ENCODE assay signal across 18 cellular contexts in genomic region chr2:71336802-71337201, GRCh38. TPM values are rescaled to one million over a fixed set of nuclear protein-coding genes. Genes with fewer than 3 reads are reported as not detected.
DNase-seq lines count a peak whose midpoint lies in the region; ATAC-seq and TF ChIP-seq lines count a peak whose summit lies in the region.
"Had no signal": no experiment of that assay in that cellular context is flagged by ENCODE, and none has a peak within 500 bp of the region (broad histone marks: within the 10 kb centered on the region; RNA-seq: fewer than 3 reads in every experiment).

No MANE protein-coding gene starts in this region.

- no peak overlapping the region for H4K91ac ChIP-seq in trophoblast cell (ENCODE audit: low read depth, low read length)

- no peak overlapping the region for H2BK12ac ChIP-seq in trophoblast cell (ENCODE audit: low read length)

- peaks cover 38% of the 10 kb centered on the region for H3K4me1 Mint-ChIP-seq in activated CD4-positive, alpha-beta T cell treated with anti-CD3 and anti-CD28 coated beads, Interleukin-2, amount 10 ng/mL, durations not matched to agents 24 days and 14 days

- H2AFZ ChIP-seq in DND-41 (ENCODE audit: low read depth, low read length) (no peak overlapping the region), fibroblast of lung (ENCODE audit: low read length) (no peak overlapping the region), trophoblast cell (ENCODE audit: insufficient read depth, low read length, poor library complexity) (no peak overlapping the region)

- no peaks in the 10 kb centered on the region for H3K9me3 Mint-ChIP-seq in activated CD4-positive, alpha-beta T cell treated with anti-CD3 and anti-CD28 coated beads, Interleukin-2, amount 10 ng/mL, durations not matched to agents 24 days and 14 days
- H3K9me3 Mint-ChIP-seq: IgD-negative memory B cell, nephron had no signal

- POLR2A ChIA-PET in RWPE1 (lab: Yijun Ruan, JAX; ENCODE audit: low non-redundant PET), result no interaction called here

- H3K9me3 ChIP-seq in DND-41 (ENCODE audit: insufficient read depth, low read length, severe bottlenecking) (no peaks in the 10 kb centered on the region), fibroblast of lung (ENCODE audit: control insufficient read depth, insufficient read depth, low read depth, low read length) (no peaks in the 10 kb centered on the region), trophoblast cell (ENCODE audit: insufficient read depth, low read depth, low read length) (no peaks in the 10 kb centered on the region)
- H3K9me3 ChIP-seq: heart right ventricle, sigmoid colon, SK-N-SH, stomach had no signal

- H3K79me1 ChIP-seq in trophoblast cell (ENCODE audit: low read length), result peaks cover 5% of the 10 kb centered on the region

- ATAC-seq in DND-41 (ENCODE audit: insufficient read depth, low read depth), result no peak
- ATAC-seq: left colon had no signal

- H4K8ac ChIP-seq in trophoblast cell (ENCODE audit: low read depth, low read length), result no peak overlapping the region

- peaks cover 34% of the 10 kb centered on the region for H3K36me3 Mint-ChIP-seq in activated CD4-positive, alpha-beta T cell treated with anti-CD3 and anti-CD28 coated beads, Interleukin-2, amount 10 ng/mL, durations not matched to agents 24 days and 14 days (ENCODE audit: low read depth)

- no peak overlapping the region for H3K27ac ChIP-seq in DND-41 (ENCODE audit: low read length)
- no peak overlapping the region for H3K27ac ChIP-seq in fibroblast of lung (ENCODE audit: insufficient read depth, low read length)
- no peak overlapping the region for H3K27ac ChIP-seq in trophoblast cell (ENCODE audit: low read depth, low read length)
- H3K27ac ChIP-seq in RWPE1, result no peak overlapping the region
- H3K27ac ChIP-seq: heart right ventricle had no signal

- no peak overlapping the region for H4K12ac ChIP-seq in trophoblast cell (ENCODE audit: low read depth, low read length)

- intact Hi-C loops in activated CD4-positive, alpha-beta T cell treated with anti-CD3 and anti-CD28 coated beads, Interleukin-2, amount 10 ng/mL, durations not matched to agents 24 days and 14 days (cut with micrococcal nuclease), result no loop called here

- peaks cover 34% of the 10 kb centered on the region for H3K36me3 ChIP-seq in DND-41 (ENCODE audit: insufficient read depth, low read length)
- H3K36me3 ChIP-seq in fibroblast of lung (ENCODE audit: control insufficient read depth, insufficient read depth, low read length), result no peaks in the 10 kb centered on the region
- peaks cover 0 to 6% of the 10 kb centered on the region in 2 experiments for H3K36me3 ChIP-seq in trophoblast cell (ENCODE audit: control insufficient read depth in 1 of 2, insufficient read depth in 2 of 2, low read length in 2 of 2)

- no peak overlapping the region for H3K14ac ChIP-seq in trophoblast cell (ENCODE audit: low read length)

- H3K4me2 ChIP-seq in DND-41 (ENCODE audit: insufficient read depth, low read length) (peak overlapping the region; percentile 24), fibroblast of lung (ENCODE audit: extremely low read depth, insufficient read depth, low read length) (no peak overlapping the region), trophoblast cell (ENCODE audit: low read length) (no peak overlapping the region)
- H3K4me2 ChIP-seq: SK-N-SH had no signal

- no peaks in the 10 kb centered on the region for H3K27me3 Mint-ChIP-seq in activated CD4-positive, alpha-beta T cell treated with anti-CD3 and anti-CD28 coated beads, Interleukin-2, amount 10 ng/mL, durations not matched to agents 24 days and 14 days
- H3K27me3 Mint-ChIP-seq: IgD-negative memory B cell had no signal

- no peak overlapping the region for H2AK5ac ChIP-seq in trophoblast cell (ENCODE audit: low read length)

- DNase-seq in DND-41 (no peak), NCI-H226 (peak; percentile 3), fibroblast of lung (ENCODE audit: low read depth in 2 of 2) (peak; percentile 57 to 60), trophoblast cell (peak in 1 of 2 donors; percentile 8), RWPE1 (ENCODE audit: low spot score) (no peak), RKO (ENCODE audit: low spot score) (no peak), NCI-H2107 treated with DMSO at 0.1 percent for 48 hours (lab: John Stamatoyannopoulos, UW; ENCODE audit: unreplicated experiment) (no peak)
- DNase-seq in activated CD4-positive, alpha-beta T cell treated with anti-CD3 and anti-CD28 coated beads, Interleukin-2, amount 10 ng/mL, durations not matched to agents 24 days and 14 days, result no peak
- DNase-seq: COR-L47; effector CD4-positive, alpha-beta T cell; heart right ventricle; left colon; NCI-H1930; sigmoid colon; SK-N-SH; stomach had no signal

- H3K9ac ChIP-seq in DND-41 (ENCODE audit: low read depth, low read length), result no peak overlapping the region
- no peak overlapping the region for H3K9ac ChIP-seq in fibroblast of lung (ENCODE audit: insufficient read depth, low read length)
- H3K9ac ChIP-seq in trophoblast cell (ENCODE audit: low read length), result no peak overlapping the region
- H3K9ac ChIP-seq: SK-N-SH had no signal

- TF ChIP-seq CTCF in DND-41 (IDR thresholded peaks at IDR 0.05; ENCODE audit: borderline replicate concordance, extremely low read depth, low read length, poor library complexity, severe bottlenecking), result no peak
- no peak for TF ChIP-seq CTCF in fibroblast of lung (conservative IDR thresholded peaks at IDR 0.05 in 1 of 2, IDR thresholded peaks at IDR 0.05 in 1 of 2; ENCODE audit: low read depth in 1 of 2, low read length in 2 of 2)
- TF ChIP-seq CTCF in RWPE1 (conservative IDR thresholded peaks at IDR 0.05; ENCODE audit: low read depth), result no peak

- H3K4ac ChIP-seq in trophoblast cell (ENCODE audit: low read depth, low read length), result peak overlapping the region; percentile 64

- H2BK120ac ChIP-seq in trophoblast cell (ENCODE audit: insufficient read depth, low read length, poor library complexity), result no peak overlapping the region

- no peak overlapping the region for H2BK5ac ChIP-seq in trophoblast cell (ENCODE audit: low read depth, low read length, poor library complexity)

- no peak overlapping the region for H3K27ac Mint-ChIP-seq in activated CD4-positive, alpha-beta T cell treated with anti-CD3 and anti-CD28 coated beads, Interleukin-2, amount 10 ng/mL, durations not matched to agents 24 days and 14 days

- H3K18ac ChIP-seq in trophoblast cell (ENCODE audit: low read length), result no peak overlapping the region

- H3K4me3 ChIP-seq in DND-41 (ENCODE audit: low read depth in 1 of 2, low read length in 2 of 2) (no peak overlapping the region), fibroblast of lung (replicated peaks in 1 of 4; ENCODE audit: control extremely low read depth in 1 of 4, insufficient read depth in 1 of 4, low read depth in 3 of 4, low read length in 4 of 4) (no peak overlapping the region), trophoblast cell (ENCODE audit: low read depth, low read length) (no peak overlapping the region)
- H3K4me3 ChIP-seq: heart right ventricle, sigmoid colon, stomach had no signal

- H3K79me2 ChIP-seq in DND-41 (ENCODE audit: insufficient read depth, low read length) (peaks cover 100% of the 10 kb centered on the region), fibroblast of lung (ENCODE audit: control insufficient read depth, insufficient read depth, low read length) (peaks cover 94% of the 10 kb centered on the region), trophoblast cell (ENCODE audit: control insufficient read depth, insufficient read depth, low read length, poor library complexity) (peaks cover 11% of the 10 kb centered on the region)

- H3K4me3 Mint-ChIP-seq in activated CD4-positive, alpha-beta T cell treated with anti-CD3 and anti-CD28 coated beads, Interleukin-2, amount 10 ng/mL, durations not matched to agents 24 days and 14 days, result no peak overlapping the region
- H3K4me3 Mint-ChIP-seq: nephron had no signal

- H3K4me1 ChIP-seq in DND-41 (ENCODE audit: insufficient read depth, low read length) (peaks cover 33% of the 10 kb centered on the region), fibroblast of lung (ENCODE audit: control insufficient read depth, extremely low read depth, insufficient read depth, low read length) (peaks cover 7% of the 10 kb centered on the region), trophoblast cell (ENCODE audit: control insufficient read depth in 1 of 2, insufficient read depth in 2 of 2, low read length in 2 of 2) (peaks cover 0 to 2% of the 10 kb centered on the region in 2 experiments)

- CTCF ChIA-PET in RWPE1 (lab: Yijun Ruan, JAX), result no interaction called here

- H3K27me3 ChIP-seq in DND-41 (ENCODE audit: insufficient read depth, low read length, poor library complexity) (no peaks in the 10 kb centered on the region), fibroblast of lung (ENCODE audit: control insufficient read depth, insufficient read depth, low read length) (no peaks in the 10 kb centered on the region), trophoblast cell (ENCODE audit: insufficient read depth, low read length) (no peaks in the 10 kb centered on the region)
- H3K27me3 ChIP-seq: heart right ventricle, sigmoid colon, stomach had no signal

- H4K20me1 ChIP-seq in DND-41 (ENCODE audit: insufficient read depth, low read length) (peaks cover 69% of the 10 kb centered on the region; the same call in 1 of the 2 replicates), fibroblast of lung (ENCODE audit: control insufficient read depth, extremely low read depth, insufficient read depth, low read length) (peaks cover 8% of the 10 kb centered on the region)

- H3K23ac ChIP-seq in trophoblast cell (ENCODE audit: low read length), result no peak overlapping the region

RNA-seq across cellular contexts. Expression of gene ZNF638, which starts 5.2 kb away (rescaled TPM):
- total RNA-seq in fibroblast of lung, result 125 and 190 TPM in 2 replicates
- 54.3 and 63.8 TPM in 2 replicates for polyA plus RNA-seq in fibroblast of lung
- polyA plus RNA-seq in fibroblast of lung (2012), result 43.4 and 44.5 TPM in 2 replicates
- 23.0 and 35.7 TPM in 2 replicates for polyA minus RNA-seq in fibroblast of lung (ENCODE audit: low replicate concordance)
- 95.9 and 99.0 TPM in 2 replicates for polyA plus RNA-seq in trophoblast cell (2013)
- total RNA-seq in activated CD4-positive, alpha-beta T cell treated with anti-CD3 and anti-CD28 coated beads, Interleukin-2, amount 10 ng/mL, durations not matched to agents 24 days and 14 days, result 90.2 and 91.5 TPM in 2 replicates

Comparison
In these comparisons a context has a peak if more than half of its experiments do, and no peak if none do; other contexts are left out.
1. DNase-seq: peak in NCI-H226 (single experiment) and fibroblast of lung (2 of 2); none in DND-41 (single experiment), RWPE1 (single experiment), activated CD4-positive, alpha-beta T cell treated with anti-CD3 and anti-CD28 coated beads, Interleukin-2, amount 10 ng/mL, durations not matched to agents 24 days and 14 days (single experiment), RKO (single experiment) and NCI-H2107 treated with DMSO at 0.1 percent for 48 hours (single experiment).